ENCODE assay signal across 13 cellular contexts in the genomic region with DNA sequence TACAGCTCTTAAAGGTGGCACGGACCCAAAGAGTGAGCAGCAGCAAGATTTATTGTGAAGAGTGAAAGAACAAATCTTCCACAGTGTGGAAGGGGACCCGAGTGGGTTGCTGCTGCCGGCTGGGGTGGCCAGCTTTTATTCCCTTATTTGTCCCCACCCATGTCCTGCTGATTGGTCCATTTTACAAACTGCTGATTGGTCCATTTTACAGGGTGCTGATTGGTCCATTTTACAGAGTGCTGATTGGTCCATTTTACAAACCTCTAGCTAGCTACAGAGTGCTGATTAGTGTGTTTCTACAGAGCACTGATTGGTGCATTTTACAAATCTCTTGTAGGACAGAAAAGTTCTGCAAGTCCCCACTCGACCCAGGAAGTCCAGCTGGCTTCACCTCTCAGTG. TPM values are rescaled to one million over a fixed set of nuclear protein-coding genes. Genes with fewer than 3 reads are reported as not detected.
"Had no signal": no experiment of that assay in that cellular context is flagged by ENCODE, and none has a peak within 500 bp of the region (broad histone marks: within the 10 kb centered on the region; RNA-seq: fewer than 3 reads in every experiment).

No MANE protein-coding gene starts in this region.

RNA-seq across cellular contexts. Expression of a gene that starts 39.6 kb away (rescaled TPM):
- total RNA-seq: activated B cell treated with CpG ODN at 0.5 μM for 24 hours; activated CD4-positive, alpha-beta memory T cell treated with anti-CD3 and anti-CD28 coated beads for 36 hours; activated CD4-positive, alpha-beta memory T cell treated with anti-CD3 and anti-CD28 coated beads, Interleukin-2, amount 10 ng/mL, durations not matched to agents 7 days and 5 days; activated CD4-positive, alpha-beta T cell treated with anti-CD3 and anti-CD28 coated beads for 36 hours; activated CD4-positive, alpha-beta T cell treated with anti-CD3 and anti-CD28 coated beads, Interleukin-2, amount 10 ng/mL, durations not matched to agents 24 days and 14 days; activated CD4-positive, alpha-beta T cell treated with anti-CD3 and anti-CD28 coated beads, Interleukin-2, amount 10 ng/mL, durations not matched to agents 7 days and 5 days; activated CD8-positive, alpha-beta memory T cell treated with anti-CD3 and anti-CD28 coated beads for 36 hours; activated CD8-positive, alpha-beta memory T cell treated with anti-CD3 and anti-CD28 coated beads, Interleukin-2, amount 10 ng/mL, durations not matched to agents 7 days and 5 days; activated CD8-positive, alpha-beta T cell treated with anti-CD3 and anti-CD28 coated beads for 36 hours; activated CD8-positive, alpha-beta T cell treated with anti-CD3 and anti-CD28 coated beads, Interleukin-2, amount 10 ng/mL, durations not matched to agents 7 days and 5 days; T-helper 1 cell treated with Interleukin-12 subunit alpha and Interleukin-12 subunit beta and Interleukin-4 antibody, amounts not matched to agents 30 ng/mL and 1 ng/mL, for 36 hours; T-helper 17 cell; T-helper 2 cell treated with Interferon-gamma antibody and Interleukin-4, amounts not matched to agents 100 ng/mL and 5 ng/mL, for 36 hours had no signal
